In the genomic region with DNA sequence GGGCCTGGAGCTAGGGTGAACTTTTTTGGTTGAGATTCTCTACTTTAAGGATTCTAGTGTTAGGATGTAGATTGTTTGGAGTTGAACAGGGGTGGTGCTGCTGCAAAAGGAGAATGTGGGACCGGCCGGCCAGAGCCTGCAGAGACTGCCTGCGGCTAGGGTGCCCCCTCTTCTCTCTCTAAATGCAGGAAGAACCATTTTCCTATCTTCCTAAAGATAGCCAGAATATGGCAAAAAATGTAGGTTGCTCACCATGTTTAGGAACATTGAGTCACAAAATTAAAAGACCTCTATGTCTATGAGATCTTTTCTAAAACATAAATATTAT, we compare ENCODE assay signal across 13 cellular contexts. TPM values are rescaled to one million over a fixed set of nuclear protein-coding genes. Genes with fewer than 3 reads are reported as not detected.
DNase-seq lines count a peak whose midpoint lies in the region; ATAC-seq and TF ChIP-seq lines count a peak whose summit lies in the region.
"Had no signal": no experiment of that assay in that cellular context is flagged by ENCODE, and none has a peak within 500 bp of the region (broad histone marks: within the 10 kb centered on the region; RNA-seq: fewer than 3 reads in every experiment).

No MANE protein-coding gene starts in this region.

- no peaks in the 10 kb centered on the region for H3K9me3 ChIP-seq in HUES48 (ENCODE audit: control insufficient read depth, insufficient read depth, low read length)
- no peaks in the 10 kb centered on the region for H3K9me3 ChIP-seq in breast epithelium
- no peaks in the 10 kb centered on the region for H3K9me3 ChIP-seq in testis

- no peaks in the 10 kb centered on the region for H3K27me3 Mint-ChIP-seq in naive thymus-derived CD8-positive, alpha-beta T cell
- H3K27me3 Mint-ChIP-seq in activated naive CD8-positive, alpha-beta T cell treated with anti-CD3 and anti-CD28 coated beads for 36 hours = no peaks in the 10 kb centered on the region
- H3K27me3 Mint-ChIP-seq: progenitor cell of endocrine pancreas; stimulated activated naive CD8-positive, alpha-beta T cell treated with anti-CD3 and anti-CD28 coated beads, Interleukin-15, Interleukin-2, amounts not matched to agents 100 ng/mL and 50 ng/mL, for 24 hours had no signal

- H3K4me1 Mint-ChIP-seq in naive thymus-derived CD8-positive, alpha-beta T cell = peaks cover 19 to 36% (median 26%) of the 10 kb centered on the region in 4 donors
- peaks cover 30% of the 10 kb centered on the region for H3K4me1 Mint-ChIP-seq in activated naive CD8-positive, alpha-beta T cell treated with anti-CD3 and anti-CD28 coated beads for 36 hours

- TF ChIP-seq CTCF in breast epithelium (IDR thresholded peaks at IDR 0.05) (no peak), testis (IDR thresholded peaks at IDR 0.05) (no peak)

- H3K4me1 ChIP-seq in HUES48 (ENCODE audit: control insufficient read depth, insufficient read depth, low read length) = peaks cover 31% of the 10 kb centered on the region
- H3K4me1 ChIP-seq in breast epithelium = peaks cover 0 to 3% of the 10 kb centered on the region in 2 donors
- H3K4me1 ChIP-seq in testis = peaks cover 10% of the 10 kb centered on the region

- no peaks in the 10 kb centered on the region for H3K27me3 ChIP-seq in HUES48 (ENCODE audit: control insufficient read depth, insufficient read depth, low read length)
- H3K27me3 ChIP-seq in breast epithelium = no peaks in the 10 kb centered on the region
- no peaks in the 10 kb centered on the region for H3K27me3 ChIP-seq in testis

- 48 to 62% methylated on average over 3 of the region's 3 CpGs for WGBS in testis, 2 donors

- intact Hi-C loops in breast epithelium (cut with DNase I; ENCODE audit: low total_unique reads) = no loop called here
- intact Hi-C loops in testis (cut with DNase I; ENCODE audit: low total_unique reads) = no loop called here

- no peak overlapping the region for H3K4me3 ChIP-seq in HUES48 (ENCODE audit: low read depth, low read length)
- peak overlapping the region; percentile 17 to 48 (median 27) for H3K4me3 ChIP-seq in breast epithelium
- H3K4me3 ChIP-seq in testis = no peak overlapping the region

- peak overlapping the region; percentile 49 for H3K27ac ChIP-seq in HUES48 (ENCODE audit: low read depth, low read length)
- peak overlapping the region; percentile 58 to 86 for H3K27ac ChIP-seq in breast epithelium
- H3K27ac ChIP-seq in testis = peak overlapping the region; percentile 72 to 78

- H3K36me3 ChIP-seq in HUES48 (ENCODE audit: control insufficient read depth, insufficient read depth, low read length) (peaks cover 20% of the 10 kb centered on the region), breast epithelium (no peaks in the 10 kb centered on the region), testis (ENCODE audit: low read depth, missing control alignments) (no peaks in the 10 kb centered on the region)

- peak overlapping the region in 8 of 10 donors; percentile 12 to 87 (median 67) for H3K27ac Mint-ChIP-seq in naive thymus-derived CD8-positive, alpha-beta T cell
- H3K27ac Mint-ChIP-seq in activated naive CD8-positive, alpha-beta T cell treated with anti-CD3 and anti-CD28 coated beads for 36 hours = no peak overlapping the region
- H3K27ac Mint-ChIP-seq: progenitor cell of endocrine pancreas; T-helper 2 cell treated with Interferon-gamma antibody and Interleukin-4, amounts not matched to agents 5 μg/mL and 100 μg/mL, for 36 hours had no signal

- ATAC-seq in naive thymus-derived CD8-positive, alpha-beta T cell = no peak
- ATAC-seq in GM18517 (IDR thresholded peaks at IDR 0.05; ENCODE audit: unreplicated experiment) = no peak
- ATAC-seq in GM21529 (IDR thresholded peaks at IDR 0.05; ENCODE audit: unreplicated experiment) = no peak

- POLR2A ChIA-PET in naive thymus-derived CD8-positive, alpha-beta T cell (lab: Charles Lee) = interaction anchor here (0.7 kb wide), 1 partner anchor 51 kb away, joined by 3 read pairs; no protein-coding TSS in a partner anchor

- H3K36me3 Mint-ChIP-seq in naive thymus-derived CD8-positive, alpha-beta T cell = peaks cover 0 to 47% (median 3%) of the 10 kb centered on the region in 3 donors
- peaks cover 5% of the 10 kb centered on the region for H3K36me3 Mint-ChIP-seq in activated naive CD8-positive, alpha-beta T cell treated with anti-CD3 and anti-CD28 coated beads for 36 hours

- no peak for DNase-seq in breast epithelium (ENCODE audit: low spot score in 2 of 2)
- DNase-seq in naive thymus-derived CD8-positive, alpha-beta T cell = no peak
- no peak for DNase-seq in testis
- no peak for DNase-seq in activated naive CD8-positive, alpha-beta T cell treated with anti-CD3 and anti-CD28 coated beads for 36 hours
- DNase-seq in 8988T = no peak
- DNase-seq: activated naive CD4-positive, alpha-beta T cell treated with Interleukin-2 at 50 U/mL for 16 hours; NCI-H1105 had no signal

- no peak for TF ChIP-seq POLR2A in breast epithelium (IDR thresholded peaks at IDR 0.05)
- TF ChIP-seq POLR2A in testis (IDR thresholded peaks at IDR 0.05) = no peak

- H3K4me3 Mint-ChIP-seq in naive thymus-derived CD8-positive, alpha-beta T cell = no peak overlapping the region
- no peak overlapping the region for H3K4me3 Mint-ChIP-seq in activated naive CD8-positive, alpha-beta T cell treated with anti-CD3 and anti-CD28 coated beads for 36 hours
- H3K4me3 Mint-ChIP-seq: stimulated activated naive CD8-positive, alpha-beta T cell treated with anti-CD3 and anti-CD28 coated beads, Interleukin-15, Interleukin-2, amounts not matched to agents 100 ng/mL and 50 ng/mL, for 24 hours; T-helper 2 cell treated with Interferon-gamma antibody and Interleukin-4, amounts not matched to agents 5 μg/mL and 100 μg/mL, for 36 hours had no signal

- no peaks in the 10 kb centered on the region for H3K9me3 Mint-ChIP-seq in naive thymus-derived CD8-positive, alpha-beta T cell
- no peaks in the 10 kb centered on the region for H3K9me3 Mint-ChIP-seq in activated naive CD8-positive, alpha-beta T cell treated with anti-CD3 and anti-CD28 coated beads for 36 hours
- H3K9me3 Mint-ChIP-seq: stimulated activated naive CD8-positive, alpha-beta T cell treated with anti-CD3 and anti-CD28 coated beads, Interleukin-15, Interleukin-2, amounts not matched to agents 100 ng/mL and 50 ng/mL, for 24 hours; T-helper 2 cell treated with Interferon-gamma antibody and Interleukin-4, amounts not matched to agents 5 μg/mL and 100 μg/mL, for 36 hours had no signal

- H3K9ac ChIP-seq in HUES48 (ENCODE audit: low read depth, low read length) = no peak overlapping the region

RNA-seq across cellular contexts. Expression of gene BICRAL, which starts 39.5 kb away (rescaled TPM):
- 10 to 100 TPM; 16.7 to 25.2 (median 16.8) TPM for total RNA-seq in breast epithelium
- 10 to 100 TPM; 38.6 to 39.9 TPM for total RNA-seq in naive thymus-derived CD8-positive, alpha-beta T cell
- polyA plus RNA-seq in naive thymus-derived CD8-positive, alpha-beta T cell = 1 to 10 TPM; 3.6 to 6.3 (median 4.2) TPM
- 10 to 100 TPM; 20.4 to 21.1 TPM for total RNA-seq in testis
- polyA plus RNA-seq in testis (ENCODE audit: insufficient read depth, low read depth, low replicate concordance) = 12.5 TPM
- total RNA-seq in activated naive CD8-positive, alpha-beta T cell treated with anti-CD3 and anti-CD28 coated beads for 36 hours = 10 to 100 TPM; 10.6 to 10.7 TPM

RNA-seq across cellular contexts. Expression of gene RPL7L1, which starts 58.1 kb away (rescaled TPM):
- total RNA-seq in breast epithelium (100 to 1,000 TPM in 1 of 3 donors, 10 to 100 TPM in 2; 85.5 to 107 (median 90.1) TPM), testis (10 to 100 TPM; 62.6 to 66.8 TPM)
- total RNA-seq in naive thymus-derived CD8-positive, alpha-beta T cell = 100 to 1,000 TPM; 113 to 135 TPM
- 10 to 100 TPM; 65.3 to 87.9 (median 67.4) TPM for polyA plus RNA-seq in naive thymus-derived CD8-positive, alpha-beta T cell
- polyA plus RNA-seq in testis (ENCODE audit: insufficient read depth, low read depth, low replicate concordance) = 51.4 TPM
- total RNA-seq in activated naive CD8-positive, alpha-beta T cell treated with anti-CD3 and anti-CD28 coated beads for 36 hours = 100 to 1,000 TPM; 193 to 200 TPM

Comparison
In these comparisons a context has a peak if more than half of its experiments do, and no peak if none do; other contexts are left out.
1. H3K4me3 ChIP-seq: peak in breast epithelium (3 of 3); none in HUES48 (single experiment) and testis (0 of 2).
2. Peak in every context shown above with its lines, with median percentiles within 50 percentile points of each other: H3K27ac ChIP-seq.